ENCODE assay signal across 1 cellular context in genomic region chr4:169611991-169612868, GRCh38.
A peak's percentile ranks its signal among the peaks of the same experiment; 100 is the strongest.
TF ChIP-seq lines count a peak whose summit lies in the region.

A gene with protein sequence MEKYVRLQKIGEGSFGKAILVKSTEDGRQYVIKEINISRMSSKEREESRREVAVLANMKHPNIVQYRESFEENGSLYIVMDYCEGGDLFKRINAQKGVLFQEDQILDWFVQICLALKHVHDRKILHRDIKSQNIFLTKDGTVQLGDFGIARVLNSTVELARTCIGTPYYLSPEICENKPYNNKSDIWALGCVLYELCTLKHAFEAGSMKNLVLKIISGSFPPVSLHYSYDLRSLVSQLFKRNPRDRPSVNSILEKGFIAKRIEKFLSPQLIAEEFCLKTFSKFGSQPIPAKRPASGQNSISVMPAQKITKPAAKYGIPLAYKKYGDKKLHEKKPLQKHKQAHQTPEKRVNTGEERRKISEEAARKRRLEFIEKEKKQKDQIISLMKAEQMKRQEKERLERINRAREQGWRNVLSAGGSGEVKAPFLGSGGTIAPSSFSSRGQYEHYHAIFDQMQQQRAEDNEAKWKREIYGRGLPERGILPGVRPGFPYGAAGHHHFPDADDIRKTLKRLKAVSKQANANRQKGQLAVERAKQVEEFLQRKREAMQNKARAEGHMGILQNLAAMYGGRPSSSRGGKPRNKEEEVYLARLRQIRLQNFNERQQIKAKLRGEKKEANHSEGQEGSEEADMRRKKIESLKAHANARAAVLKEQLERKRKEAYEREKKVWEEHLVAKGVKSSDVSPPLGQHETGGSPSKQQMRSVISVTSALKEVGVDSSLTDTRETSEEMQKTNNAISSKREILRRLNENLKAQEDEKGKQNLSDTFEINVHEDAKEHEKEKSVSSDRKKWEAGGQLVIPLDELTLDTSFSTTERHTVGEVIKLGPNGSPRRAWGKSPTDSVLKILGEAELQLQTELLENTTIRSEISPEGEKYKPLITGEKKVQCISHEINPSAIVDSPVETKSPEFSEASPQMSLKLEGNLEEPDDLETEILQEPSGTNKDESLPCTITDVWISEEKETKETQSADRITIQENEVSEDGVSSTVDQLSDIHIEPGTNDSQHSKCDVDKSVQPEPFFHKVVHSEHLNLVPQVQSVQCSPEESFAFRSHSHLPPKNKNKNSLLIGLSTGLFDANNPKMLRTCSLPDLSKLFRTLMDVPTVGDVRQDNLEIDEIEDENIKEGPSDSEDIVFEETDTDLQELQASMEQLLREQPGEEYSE (N-terminal part only) (minus strand): TSS chr4:169612583. CDS start chr4:169602630, 9,953 bp downstream.

TF ChIP-seq in GM23338, 12 proteins besides CTCF, POLR2A, EP300 and RAD21 (continued from another document):
- TF ChIP-seq REST (IDR thresholded peaks at IDR 0.05; ENCODE audit: unreplicated experiment) = no peak
- peak; percentile 99 for TF ChIP-seq POLR2AphosphoS5 (IDR thresholded peaks at IDR 0.05; ENCODE audit: low read depth)
- TF ChIP-seq, protein P1, sequence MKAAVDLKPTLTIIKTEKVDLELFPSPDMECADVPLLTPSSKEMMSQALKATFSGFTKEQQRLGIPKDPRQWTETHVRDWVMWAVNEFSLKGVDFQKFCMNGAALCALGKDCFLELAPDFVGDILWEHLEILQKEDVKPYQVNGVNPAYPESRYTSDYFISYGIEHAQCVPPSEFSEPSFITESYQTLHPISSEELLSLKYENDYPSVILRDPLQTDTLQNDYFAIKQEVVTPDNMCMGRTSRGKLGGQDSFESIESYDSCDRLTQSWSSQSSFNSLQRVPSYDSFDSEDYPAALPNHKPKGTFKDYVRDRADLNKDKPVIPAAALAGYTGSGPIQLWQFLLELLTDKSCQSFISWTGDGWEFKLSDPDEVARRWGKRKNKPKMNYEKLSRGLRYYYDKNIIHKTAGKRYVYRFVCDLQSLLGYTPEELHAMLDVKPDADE (IDR thresholded peaks at IDR 0.05) = peak; percentile 77; the same call in 1 of the 2 replicates
- no peak for TF ChIP-seq ZNF462 (CRISPR knock-in tag; IDR thresholded peaks at IDR 0.05)
- TF ChIP-seq EZH2 (IDR thresholded peaks at IDR 0.05; ENCODE audit: low read depth, unreplicated experiment) = no peak
